9 cellular contexts compared by ENCODE assay signal in the genomic region with DNA sequence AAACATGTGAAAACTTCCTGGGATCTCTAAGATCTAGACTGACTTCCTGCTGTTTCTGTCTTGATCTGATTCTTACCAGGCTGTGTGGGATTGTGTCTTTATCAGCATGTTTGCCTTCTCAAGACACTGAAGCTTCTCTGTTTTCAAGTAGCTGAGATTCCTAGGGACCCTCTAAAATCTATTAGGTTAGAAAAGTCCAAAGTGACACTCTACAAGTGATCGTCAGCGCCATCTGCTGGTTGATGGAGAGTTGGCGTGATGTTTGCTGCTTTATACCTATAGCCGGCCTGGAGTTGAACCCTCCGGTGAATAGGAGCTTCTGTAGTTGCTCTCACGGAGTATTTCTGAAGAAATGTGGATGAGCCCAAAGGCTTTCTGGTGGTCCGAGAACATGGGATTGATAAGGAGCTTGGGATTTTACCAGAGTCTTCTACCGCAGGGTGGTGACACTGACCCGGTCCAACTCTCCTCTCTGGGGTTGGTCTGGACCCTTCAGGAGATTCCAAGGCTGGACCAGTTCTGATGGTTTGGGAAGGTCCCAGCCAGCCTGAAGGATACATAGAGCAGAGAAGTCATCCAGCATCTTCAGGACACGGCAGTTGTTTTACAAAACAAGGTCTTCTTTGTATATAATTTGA.
DNase-seq lines count a peak whose midpoint lies in the region; ATAC-seq and TF ChIP-seq lines count a peak whose summit lies in the region.
"Had no signal": no experiment of that assay in that cellular context is flagged by ENCODE, and none has a peak within 500 bp of the region (broad histone marks: within the 10 kb centered on the region; RNA-seq: fewer than 3 reads in every experiment).

No MANE protein-coding gene starts in this region.

- H3K4me3 ChIP-seq in SK-N-MC = no peak overlapping the region
- H3K4me3 ChIP-seq in psoas muscle = no peak overlapping the region
- H3K4me3 ChIP-seq: skin epidermis had no signal

- no peaks in the 10 kb centered on the region for H3K27me3 ChIP-seq in psoas muscle (ENCODE audit: insufficient read depth in 3 of 3, low read length in 2 of 3)

- no peak overlapping the region for H3K9ac ChIP-seq in SK-N-MC (ENCODE audit: insufficient read length)

- DNase-seq in SIG-M5 treated with dmso at 0.1 percent for 504 hours (lab: John Stamatoyannopoulos, UW; ENCODE audit: unreplicated experiment) = peak; percentile 45
- DNase-seq in SIG-M5 (lab: John Stamatoyannopoulos, UW) = no peak
- peak; percentile 75 for DNase-seq in M059J (ENCODE audit: low read depth)
- peak; percentile 34 for DNase-seq in SK-N-MC (ENCODE audit: low read depth, low spot score)
- DNase-seq in activated naive CD4-positive, alpha-beta T cell treated with anti-CD3 and anti-CD28 coated beads, Interleukin-2, amount 50 U/mL, for 16 hours = peak; percentile 81
- DNase-seq in Right ventricle myocardium superior = peak; percentile 86
- DNase-seq in psoas muscle = peak; percentile 69 to 79

- H3K27ac ChIP-seq in SK-N-MC = no peak overlapping the region
- H3K27ac ChIP-seq in psoas muscle = no peak overlapping the region
- H3K27ac ChIP-seq: skin epidermis had no signal

- H3K9me3 ChIP-seq in SK-N-MC (ENCODE audit: low read depth, low read length) (no peaks in the 10 kb centered on the region), psoas muscle (no peaks in the 10 kb centered on the region)

- H3K4me1 ChIP-seq in psoas muscle = no peaks in the 10 kb centered on the region

- H3K36me3 ChIP-seq in SK-N-MC (ENCODE audit: insufficient read depth, low read length) (no peaks in the 10 kb centered on the region), psoas muscle (ENCODE audit: insufficient read depth in 1 of 2, low read depth in 1 of 2) (no peaks in the 10 kb centered on the region)

- peak; percentile 73 for TF ChIP-seq CTCF in psoas muscle (IDR thresholded peaks at IDR 0.05)

- WGBS in psoas muscle, 3 donors = 35 to 37% (median 35%) methylated on average over 10 of the region's 10 CpGs

- intact Hi-C loops in Right ventricle myocardium superior (cut with DNase I) (no loop called here), psoas muscle (cut with DNase I) (loop anchor here (10.0 kb wide), 2 partner anchors 94 to 294 kb away; no protein-coding TSS in a partner anchor)

- ATAC-seq in Right ventricle myocardium superior (ENCODE audit: poor library complexity) (peak; percentile 87), psoas muscle (peak in 3 of 4 donors; percentile 58 to 80 (median 68)), HG02840 (IDR thresholded peaks at IDR 0.05; ENCODE audit: low FRiP score, unreplicated experiment) (no peak)
